8 cellular contexts compared by ENCODE assay signal in genomic region chr3:11290743-11291680, GRCh38. TPM values are rescaled to one million over a fixed set of nuclear protein-coding genes. Genes with fewer than 3 reads are reported as not detected.
DNase-seq lines count a peak whose midpoint lies in the region; ATAC-seq and TF ChIP-seq lines count a peak whose summit lies in the region.

No MANE protein-coding gene starts in this region.

- H3K27me3 Mint-ChIP-seq in activated CD4-positive, alpha-beta memory T cell treated with anti-CD3 and anti-CD28 coated beads, Interleukin-2, amount 10 ng/mL, durations not matched to agents 7 days and 5 days = no peaks in the 10 kb centered on the region

- H3K36me3 Mint-ChIP-seq in activated CD4-positive, alpha-beta memory T cell treated with anti-CD3 and anti-CD28 coated beads, Interleukin-2, amount 10 ng/mL, durations not matched to agents 7 days and 5 days (ENCODE audit: low read depth) = peaks cover 37% of the 10 kb centered on the region

- H3K27ac ChIP-seq in ascending aorta (peak overlapping the region in 1 of 2 donors; percentile 86), esophagus squamous epithelium (peak overlapping the region in 2 of 4 donors; percentile 28 to 85)

- H3K4me1 ChIP-seq in ascending aorta (peaks cover 19 to 25% of the 10 kb centered on the region in 2 donors), esophagus squamous epithelium (peaks cover 28 to 54% (median 43%) of the 10 kb centered on the region in 3 donors)

- TF ChIP-seq CTCF in GM12865 (IDR thresholded peaks at IDR 0.05; ENCODE audit: insufficient read depth, low read depth, low read length, missing control alignments) = no peak
- no peak for TF ChIP-seq CTCF in ascending aorta (IDR thresholded peaks at IDR 0.05)
- TF ChIP-seq CTCF in esophagus squamous epithelium (IDR thresholded peaks at IDR 0.05) = no peak

- intact Hi-C loops in ascending aorta (cut with DNase I) = no loop called here
- intact Hi-C loops in esophagus squamous epithelium (cut with DNase I) = no loop called here

- no peak for TF ChIP-seq POLR2A in esophagus squamous epithelium (IDR thresholded peaks at IDR 0.05)

- peak; percentile 70 for DNase-seq in GM12865 (ENCODE audit: low read depth)
- DNase-seq in activated CD4-positive, alpha-beta memory T cell treated with anti-CD3 and anti-CD28 coated beads, Interleukin-2, amount 10 ng/mL, durations not matched to agents 7 days and 5 days = peak; percentile 36
- DNase-seq in medulla oblongata (ENCODE audit: extremely low spot score) = peak; percentile 20
- no peak for DNase-seq in ascending aorta (ENCODE audit: low spot score in 2 of 2)
- no peak for DNase-seq in esophagus squamous epithelium (lab: John Stamatoyannopoulos, UW)
- no peak for DNase-seq in NAMALWA (ENCODE audit: low spot score)

- peak overlapping the region; percentile 88 for H3K27ac Mint-ChIP-seq in activated CD4-positive, alpha-beta memory T cell treated with anti-CD3 and anti-CD28 coated beads, Interleukin-2, amount 10 ng/mL, durations not matched to agents 7 days and 5 days

- CTCF ChIA-PET in activated CD4-positive, alpha-beta memory T cell treated with anti-CD3 and anti-CD28 coated beads, Interleukin-2, amount 10 ng/mL, durations not matched to agents 7 days and 5 days (lab: Charles Lee) = interaction anchor here (0.5 to 2.7 kb wide), 5 partner anchors 9 to 1936 kb away, joined by 3 to 11 read pairs (median 6); partner anchors contain the start of gene ATG7

- H3K4me3 ChIP-seq in GM12865 (ENCODE audit: low read depth, low read length) (no peak overlapping the region), ascending aorta (no peak overlapping the region), esophagus squamous epithelium (no peak overlapping the region)

- 75 to 77% methylated on average over 11 of the region's 11 CpGs for WGBS in esophagus squamous epithelium, 2 donors

- H3K27me3 ChIP-seq in ascending aorta (no peaks in the 10 kb centered on the region), esophagus squamous epithelium (no peaks in the 10 kb centered on the region)

- POLR2A ChIA-PET in activated CD4-positive, alpha-beta memory T cell treated with anti-CD3 and anti-CD28 coated beads, Interleukin-2, amount 10 ng/mL, durations not matched to agents 7 days and 5 days (lab: Charles Lee) = interaction anchor here (0.7 to 8.1 kb wide), 9 partner anchors 9 to 36 kb away, joined by 3 to 74 read pairs (median 5); partner anchors contain the start of gene ATG7

- H3K4me1 Mint-ChIP-seq in activated CD4-positive, alpha-beta memory T cell treated with anti-CD3 and anti-CD28 coated beads, Interleukin-2, amount 10 ng/mL, durations not matched to agents 7 days and 5 days = peaks cover 55% of the 10 kb centered on the region

- H3K9me3 ChIP-seq in ascending aorta (no peaks in the 10 kb centered on the region), esophagus squamous epithelium (no peaks in the 10 kb centered on the region)

- H3K9me3 Mint-ChIP-seq in activated CD4-positive, alpha-beta memory T cell treated with anti-CD3 and anti-CD28 coated beads, Interleukin-2, amount 10 ng/mL, durations not matched to agents 7 days and 5 days = no peaks in the 10 kb centered on the region

- H3K36me3 ChIP-seq in ascending aorta (no peaks in the 10 kb centered on the region), esophagus squamous epithelium (peaks cover 0 to 6% (median 0%) of the 10 kb centered on the region in 3 donors)

- peak; percentile 33 for ATAC-seq in HG02759 (IDR thresholded peaks at IDR 0.05; ENCODE audit: unreplicated experiment)
- no peak for ATAC-seq in HG03342 (IDR thresholded peaks at IDR 0.05; ENCODE audit: unreplicated experiment)

- peak overlapping the region; percentile 14 for H3K4me3 Mint-ChIP-seq in activated CD4-positive, alpha-beta memory T cell treated with anti-CD3 and anti-CD28 coated beads, Interleukin-2, amount 10 ng/mL, durations not matched to agents 7 days and 5 days

RNA-seq across cellular contexts. Expression of gene ATG7, which starts 18.8 kb away (rescaled TPM):
- total RNA-seq in activated CD4-positive, alpha-beta memory T cell treated with anti-CD3 and anti-CD28 coated beads, Interleukin-2, amount 10 ng/mL, durations not matched to agents 7 days and 5 days = 10 to 100 TPM; 26.9 to 35.1 TPM
- 48.5 TPM for total RNA-seq in ascending aorta
- total RNA-seq in esophagus squamous epithelium = 10 to 100 TPM; 31.3 to 67.7 (median 51.3) TPM

Comparison
In these comparisons a context has a peak if more than half of its experiments do, and no peak if none do; other contexts are left out.
1. DNase-seq: peak in GM12865 (single experiment), activated CD4-positive, alpha-beta memory T cell treated with anti-CD3 and anti-CD28 coated beads, Interleukin-2, amount 10 ng/mL, durations not matched to agents 7 days and 5 days (single experiment) and medulla oblongata (single experiment); none in ascending aorta (0 of 2), esophagus squamous epithelium (single experiment) and NAMALWA (single experiment).